19 cellular contexts compared by ENCODE assay signal in the genomic region with DNA sequence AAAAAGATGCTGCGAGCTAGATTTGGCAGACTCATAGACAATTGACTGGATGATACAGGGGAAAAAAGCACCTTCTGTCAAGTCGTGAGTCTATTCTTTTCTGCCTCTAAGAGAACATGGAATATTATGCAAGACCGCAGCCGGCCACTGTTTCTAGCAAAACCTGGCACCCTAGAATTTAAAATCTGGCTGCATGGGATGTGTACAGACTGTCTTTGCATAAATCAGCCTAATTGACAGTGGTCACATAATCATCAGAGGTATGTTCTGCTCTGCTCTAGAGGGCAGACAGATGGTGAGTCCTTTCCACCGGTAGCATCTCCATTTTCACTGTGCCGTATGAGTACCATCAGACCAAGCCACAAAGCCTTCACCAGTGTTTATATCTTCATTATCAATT.
"Had no signal": no experiment of that assay in that cellular context is flagged by ENCODE, and none has a peak within 500 bp of the region (broad histone marks: within the 10 kb centered on the region; RNA-seq: fewer than 3 reads in every experiment).

No MANE protein-coding gene starts in this region.

- DNase-seq: activated CD4-positive, alpha-beta memory T cell treated with anti-CD3 and anti-CD28 coated beads, Interleukin-2, amount 10 ng/mL, durations not matched to agents 7 days and 5 days; activated CD4-positive, alpha-beta T cell treated with anti-CD3 and anti-CD28 coated beads, Interleukin-2, amount 10 ng/mL, durations not matched to agents 7 days and 5 days; activated CD4-positive, CD25-positive, alpha-beta regulatory T cell; activated CD8-positive, alpha-beta memory T cell treated with anti-CD3 and anti-CD28 coated beads, Interleukin-2, amount 50 U/mL, for 4 hours; activated naive CD4-positive, alpha-beta T cell treated with anti-CD3 and anti-CD28 coated beads, Interleukin-2, amount 50 U/mL, for 16 hours; activated naive CD8-positive, alpha-beta T cell treated with anti-CD3 and anti-CD28 coated beads, Interleukin-2, amount 10 ng/mL, durations not matched to agents 7 days and 5 days; adrenal gland; aorta; KG1; NCI-H1048; NCI-H146; NCI-H2029 treated with DMSO at 0.1 percent for 48 hours; NCI-H2227 treated with DMSO at 0.1 percent for 48 hours; NCI-H446 treated with DMSO at 0.1 percent for 48 hours; NCI-H748 treated with DMSO at 0.1 percent for 48 hours; SIG-M5; T-cell; T-helper 2 cell; T1000 had no signal
